ENCODE assay signal across 6 cellular contexts in genomic region chr2:87326754-87327153, GRCh38.
DNase-seq lines count a peak whose midpoint lies in the region; ATAC-seq and TF ChIP-seq lines count a peak whose summit lies in the region.
"Not testable (repeated sequence)": the region's sequence is repeated elsewhere in the genome, so short reads cannot be mapped to it uniquely, and the experiment has no call there.

No MANE protein-coding gene starts in this region.

- not testable (repeated sequence) for TF ChIP-seq POLR2A in upper lobe of left lung (IDR thresholded peaks at IDR 0.05)

- H3K9me3 Mint-ChIP-seq in activated CD4-positive, alpha-beta T cell treated with anti-CD3 and anti-CD28 coated beads, Interleukin-2, amount 10 ng/mL, durations not matched to agents 7 days and 5 days; activated naive CD4-positive, alpha-beta T cell treated with anti-CD3 and anti-CD28 coated beads, Interleukin-2, amount 10 ng/mL, durations not matched to agents 7 days and 5 days: not testable (repeated sequence)

- not testable (repeated sequence) for H3K4me3 ChIP-seq in OCI-LY3 (ENCODE audit: low read length); left lung; upper lobe of left lung

- CTCF ChIA-PET in activated CD4-positive, alpha-beta T cell treated with anti-CD3 and anti-CD28 coated beads, Interleukin-2, amount 10 ng/mL, durations not matched to agents 7 days and 5 days (lab: Charles Lee); activated naive CD4-positive, alpha-beta T cell treated with anti-CD3 and anti-CD28 coated beads, Interleukin-2, amount 10 ng/mL, durations not matched to agents 7 days and 5 days (lab: Charles Lee): not testable (repeated sequence)

- not testable (repeated sequence) for H3K79me2 ChIP-seq in OCI-LY3 (ENCODE audit: low read length)

- not testable (repeated sequence) for TF ChIP-seq CTCF in OCI-LY3 (IDR thresholded peaks at IDR 0.05; ENCODE audit: low read depth, low read length); left lung (IDR thresholded peaks at IDR 0.05); upper lobe of left lung (IDR thresholded peaks at IDR 0.05)

- ATAC-seq in Right ventricle myocardium inferior, result peak; percentile 25
- ATAC-seq in left lung, result peak; percentile 39
- ATAC-seq in upper lobe of left lung (ENCODE audit: low FRiP score in 2 of 2), result peak; percentile 49 to 79

- H3K27me3 Mint-ChIP-seq in activated CD4-positive, alpha-beta T cell treated with anti-CD3 and anti-CD28 coated beads, Interleukin-2, amount 10 ng/mL, durations not matched to agents 7 days and 5 days; activated naive CD4-positive, alpha-beta T cell treated with anti-CD3 and anti-CD28 coated beads, Interleukin-2, amount 10 ng/mL, durations not matched to agents 7 days and 5 days: not testable (repeated sequence)

- H3K27ac ChIP-seq in OCI-LY3 (ENCODE audit: low read length), result peak overlapping the region; percentile 93
- H3K27ac ChIP-seq in left lung, upper lobe of left lung: not testable (repeated sequence)

- peak overlapping the region; percentile 80 for H3K27ac Mint-ChIP-seq in activated CD4-positive, alpha-beta T cell treated with anti-CD3 and anti-CD28 coated beads, Interleukin-2, amount 10 ng/mL, durations not matched to agents 7 days and 5 days
- peak overlapping the region; percentile 99 for H3K27ac Mint-ChIP-seq in activated naive CD4-positive, alpha-beta T cell treated with anti-CD3 and anti-CD28 coated beads, Interleukin-2, amount 10 ng/mL, durations not matched to agents 7 days and 5 days

- H4K20me1 ChIP-seq in OCI-LY3 (ENCODE audit: insufficient read depth, low read length), result not testable (repeated sequence)

- H3K4me1 Mint-ChIP-seq in activated CD4-positive, alpha-beta T cell treated with anti-CD3 and anti-CD28 coated beads, Interleukin-2, amount 10 ng/mL, durations not matched to agents 7 days and 5 days, result peaks cover 33% of the 10 kb centered on the region
- peaks cover 46% of the 10 kb centered on the region for H3K4me1 Mint-ChIP-seq in activated naive CD4-positive, alpha-beta T cell treated with anti-CD3 and anti-CD28 coated beads, Interleukin-2, amount 10 ng/mL, durations not matched to agents 7 days and 5 days

- not testable (repeated sequence) for TF ChIP-seq EP300 in upper lobe of left lung (IDR thresholded peaks at IDR 0.05)

- not testable (repeated sequence) for DNase-seq in activated CD4-positive, alpha-beta T cell treated with anti-CD3 and anti-CD28 coated beads, Interleukin-2, amount 10 ng/mL, durations not matched to agents 7 days and 5 days; activated naive CD4-positive, alpha-beta T cell treated with anti-CD3 and anti-CD28 coated beads, Interleukin-2, amount 10 ng/mL, durations not matched to agents 7 days and 5 days; Right ventricle myocardium inferior (ENCODE audit: missing footprints); left lung; upper lobe of left lung

- not testable (repeated sequence) for H3K36me3 ChIP-seq in OCI-LY3 (replicated peaks; ENCODE audit: low read depth, low read length); left lung; upper lobe of left lung

- not testable (repeated sequence) for H3K4me3 Mint-ChIP-seq in activated CD4-positive, alpha-beta T cell treated with anti-CD3 and anti-CD28 coated beads, Interleukin-2, amount 10 ng/mL, durations not matched to agents 7 days and 5 days; activated naive CD4-positive, alpha-beta T cell treated with anti-CD3 and anti-CD28 coated beads, Interleukin-2, amount 10 ng/mL, durations not matched to agents 7 days and 5 days

- not testable (repeated sequence) for H3K9me3 ChIP-seq in OCI-LY3 (ENCODE audit: insufficient read depth, low read length); left lung; upper lobe of left lung

- 35% methylated on average over 2 of the region's 3 CpGs; no CpG with 5 or more reads in 1 of the 2 donors for WGBS in upper lobe of left lung, 2 donors

- H3K4me2 ChIP-seq in OCI-LY3 (ENCODE audit: low read length), result peak overlapping the region; percentile 22; the same call in 1 of the 2 replicates

- peaks cover 78% of the 10 kb centered on the region for H3K4me1 ChIP-seq in OCI-LY3 (ENCODE audit: low read length)
- H3K4me1 ChIP-seq in left lung, upper lobe of left lung: not testable (repeated sequence)

- peak overlapping the region; percentile 53; the same call in 1 of the 2 replicates for H3K9ac ChIP-seq in OCI-LY3 (ENCODE audit: low read length)

- POLR2A ChIA-PET in activated CD4-positive, alpha-beta T cell treated with anti-CD3 and anti-CD28 coated beads, Interleukin-2, amount 10 ng/mL, durations not matched to agents 7 days and 5 days (lab: Charles Lee), result not testable (repeated sequence)

- intact Hi-C loops in Right ventricle myocardium inferior (cut with DNase I); left lung (cut with DNase I): not testable (repeated sequence)

- not testable (repeated sequence) for H3K27me3 ChIP-seq in OCI-LY3 (ENCODE audit: low read depth, low read length); left lung; upper lobe of left lung

- not testable (repeated sequence) for H3K36me3 Mint-ChIP-seq in activated CD4-positive, alpha-beta T cell treated with anti-CD3 and anti-CD28 coated beads, Interleukin-2, amount 10 ng/mL, durations not matched to agents 7 days and 5 days (ENCODE audit: low read depth); activated naive CD4-positive, alpha-beta T cell treated with anti-CD3 and anti-CD28 coated beads, Interleukin-2, amount 10 ng/mL, durations not matched to agents 7 days and 5 days

- H2AFZ ChIP-seq in OCI-LY3 (ENCODE audit: low read depth, low read length), result not testable (repeated sequence)
